Comparison of ENCODE assay signal across 17 cellular contexts in the genomic region with DNA sequence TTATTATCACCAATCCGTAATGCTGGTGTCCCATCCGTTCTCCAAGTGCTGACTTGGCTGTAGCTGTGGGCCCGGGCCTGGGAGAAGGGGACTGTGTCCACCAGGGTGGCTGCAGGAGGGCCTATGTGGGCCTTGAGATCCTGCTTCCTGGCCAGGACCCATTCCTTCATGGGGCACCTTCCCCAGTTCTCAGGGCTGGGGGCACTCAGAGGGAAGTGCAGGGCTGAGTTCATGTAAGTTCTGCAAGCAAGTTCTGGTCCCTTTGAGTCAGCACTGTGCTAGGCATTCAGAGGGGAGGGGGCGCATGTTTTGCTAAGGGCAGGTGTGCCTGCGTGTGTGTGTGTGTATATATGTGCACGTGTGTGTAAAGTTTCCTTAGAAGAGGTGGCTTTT.
"Had no signal": no experiment of that assay in that cellular context is flagged by ENCODE, and none has a peak within 500 bp of the region (broad histone marks: within the 10 kb centered on the region; RNA-seq: fewer than 3 reads in every experiment).

No MANE protein-coding gene starts in this region.

- H3K4me3 ChIP-seq: breast epithelium, MG63 had no signal

- DNase-seq: activated CD4-positive, alpha-beta T cell treated with anti-CD3 and anti-CD28 coated beads for 4 hours; activated CD4-positive, alpha-beta T cell treated with anti-CD3 and anti-CD28 coated beads, Interleukin-2, amount 50 U/mL, for 4 hours; activated CD8-positive, alpha-beta memory T cell treated with anti-CD3 and anti-CD28 coated beads, Interleukin-2, amount 10 ng/mL, durations not matched to agents 7 days and 5 days; activated gamma-delta T cell; activated naive CD4-positive, alpha-beta T cell treated with anti-CD3 and anti-CD28 coated beads for 36 hours; activated T-cell treated with anti-CD3 and anti-CD28 coated beads, Interleukin-2, amount 50 U/mL, for 24 hours; amygdala; MG63; MV-4-11; NCI-H1105; NCI-H146; NCI-H187 treated with DMSO at 0.1 percent for 48 hours; NCI-H2081 treated with DMSO at 0.1 percent for 48 hours; NCI-H446; NCI-H524; SHP77 treated with DMSO at 0.1 percent for 48 hours had no signal

- H3K36me3 ChIP-seq: breast epithelium, MG63 had no signal

- H3K9me3 ChIP-seq: breast epithelium, MG63 had no signal

- H3K27ac ChIP-seq: breast epithelium had no signal

- H3K4me1 ChIP-seq: breast epithelium had no signal

- ATAC-seq: activated CD8-positive, alpha-beta memory T cell treated with anti-CD3 and anti-CD28 coated beads, Interleukin-2, amount 10 ng/mL, durations not matched to agents 7 days and 5 days had no signal

- H3K27me3 ChIP-seq: breast epithelium, MG63 had no signal
